In genomic region chr12:109214131-109214530, GRCh38 we compare ENCODE assay signal across 24 cellular contexts.
DNase-seq lines count a peak whose midpoint lies in the region; ATAC-seq, FAIRE-seq and TF ChIP-seq lines count a peak whose summit lies in the region.
"Had no signal": no experiment of that assay in that cellular context is flagged by ENCODE, and none has a peak within 500 bp of the region (broad histone marks: within the 10 kb centered on the region; RNA-seq: fewer than 3 reads in every experiment).

No MANE protein-coding gene starts in this region.

- H3K4me3 ChIP-seq in pancreas = no peak overlapping the region
- H3K4me3 ChIP-seq: BLaER1 treated with 17β-estradiol and CSF1 and Interleukin-3, amounts not matched to agents 10 nM and 100 nM; GM23338 had no signal

- no peaks in the 10 kb centered on the region for H3K4me1 ChIP-seq in pancreas
- H3K4me1 ChIP-seq: BE2C; BLaER1 treated with 17β-estradiol and CSF1 and Interleukin-3, amounts not matched to agents 10 nM and 100 nM had no signal

- WGBS in pancreas, 2 donors = 69 to 71% methylated on average over 3 of the region's 3 CpGs

- no peak for FAIRE-seq in pancreas (lab: Jason Lieb, UNC)
- FAIRE-seq: A204.1, GM12891, GM18507 had no signal

- peak in 3 of 4 donors; percentile 15 to 32 (median 24) for ATAC-seq in pancreas
- no peak for ATAC-seq in GM21526 (IDR thresholded peaks at IDR 0.05; ENCODE audit: low FRiP score, unreplicated experiment)
- ATAC-seq: GM23338, HCT116 had no signal

- peak; percentile 57 for DNase-seq in NCI-H226
- DNase-seq in astrocyte of the hippocampus (ENCODE audit: low read depth, low spot score) = peak; percentile 73
- peak; percentile 6 for DNase-seq in kidney glomerular epithelial cell (lab: John Stamatoyannopoulos, UW)
- no peak for DNase-seq in pancreas
- no peak for DNase-seq in cerebellar cortex (ENCODE audit: low spot score)
- no peak for DNase-seq in COLO668 (lab: John Stamatoyannopoulos, UW; ENCODE audit: unreplicated experiment)
- no peak for DNase-seq in activated naive CD4-positive, alpha-beta T cell (lab: John Stamatoyannopoulos, UW)
- DNase-seq: BE2C; Calu3; CD4-positive, alpha-beta T cell; CD8-positive, alpha-beta memory T cell; COR-L47; DMS53; DMS79 treated with DMSO at 0.1 percent for 48 hours; GF-D8; H9 had no signal

- H3K9me3 ChIP-seq in pancreas = no peaks in the 10 kb centered on the region
- H3K9me3 ChIP-seq: BE2C; BLaER1 treated with 17β-estradiol and CSF1 and Interleukin-3, amounts not matched to agents 10 nM and 100 nM had no signal

- peaks cover 0 to 40% (median 6%) of the 10 kb centered on the region in 3 donors for H3K36me3 ChIP-seq in pancreas
- H3K36me3 ChIP-seq: BE2C; BLaER1 treated with 17β-estradiol and CSF1 and Interleukin-3, amounts not matched to agents 10 nM and 100 nM had no signal

- H3K27ac ChIP-seq in pancreas = no peak overlapping the region
- H3K27ac ChIP-seq: 22Rv1; BLaER1 treated with 17β-estradiol and CSF1 and Interleukin-3, amounts not matched to agents 10 nM and 100 nM had no signal

- intact Hi-C loops in pancreas (cut with DNase I) = no loop called here

- H3K27me3 ChIP-seq in pancreas = no peaks in the 10 kb centered on the region
- H3K27me3 ChIP-seq: BE2C; BLaER1 treated with 17β-estradiol and CSF1 and Interleukin-3, amounts not matched to agents 10 nM and 100 nM had no signal

- TF ChIP-seq CTCF in pancreas (IDR thresholded peaks at IDR 0.05) = no peak

Comparison
In these comparisons a context has a peak if more than half of its experiments do, and no peak if none do; other contexts are left out.
1. DNase-seq: peak in NCI-H226 (single experiment), astrocyte of the hippocampus (single experiment) and kidney glomerular epithelial cell (single experiment); none in pancreas (0 of 6), cerebellar cortex (single experiment), COLO668 (single experiment) and activated naive CD4-positive, alpha-beta T cell (0 of 4).